11 cellular contexts compared by ENCODE assay signal in the genomic region with DNA sequence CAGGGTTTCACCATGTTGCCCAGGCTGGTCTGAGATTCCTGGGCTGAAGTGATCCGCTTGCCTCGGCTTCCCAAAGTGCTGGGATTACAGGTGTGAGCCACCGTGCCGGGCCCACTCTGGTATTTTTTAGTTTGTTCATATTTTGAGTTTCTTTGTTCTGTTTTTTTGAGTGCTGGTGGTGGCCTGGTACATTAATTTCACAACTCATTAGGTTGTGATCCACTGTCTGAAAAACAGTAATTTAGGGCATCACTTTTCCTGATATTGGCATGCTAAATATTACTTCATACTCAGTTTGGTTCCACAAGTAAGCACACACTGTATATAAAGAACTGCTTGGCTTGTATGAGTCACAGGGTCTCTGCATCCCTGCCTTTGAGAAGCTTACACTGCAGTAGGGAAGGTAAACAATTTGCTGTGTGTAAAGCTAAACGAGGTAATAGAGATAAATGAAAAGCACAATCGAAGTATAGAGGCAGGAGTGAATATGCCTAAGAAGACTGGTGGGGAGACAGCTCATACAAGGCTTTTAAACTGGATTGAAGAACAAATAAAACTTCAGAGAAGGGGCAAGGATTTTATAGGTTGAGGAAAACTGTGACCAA. TPM values are rescaled to one million over a fixed set of nuclear protein-coding genes. Genes with fewer than 3 reads are reported as not detected.
DNase-seq lines count a peak whose midpoint lies in the region; ATAC-seq and TF ChIP-seq lines count a peak whose summit lies in the region.
"Had no signal": no experiment of that assay in that cellular context is flagged by ENCODE, and none has a peak within 500 bp of the region (broad histone marks: within the 10 kb centered on the region; RNA-seq: fewer than 3 reads in every experiment).

No MANE protein-coding gene starts in this region.

- no peaks in the 10 kb centered on the region for H3K9me3 Mint-ChIP-seq in activated naive CD8-positive, alpha-beta T cell (ENCODE audit: low read depth)
- H3K9me3 Mint-ChIP-seq in activated naive CD8-positive, alpha-beta T cell treated with anti-CD3 and anti-CD28 coated beads for 36 hours: no peaks in the 10 kb centered on the region
- H3K9me3 Mint-ChIP-seq: T-cell had no signal

- intact Hi-C loops in mucosa of descending colon (cut with DNase I, micrococcal nuclease) (no loop called here), vagina (cut with DNase I) (no loop called here)

- TF ChIP-seq CTCF in cardiac fibroblast (IDR thresholded peaks at IDR 0.05; ENCODE audit: low read depth, low read length) (no peak), mucosa of descending colon (IDR thresholded peaks at IDR 0.05) (no peak), vagina (IDR thresholded peaks at IDR 0.05) (no peak)

- no peaks in the 10 kb centered on the region for H3K36me3 ChIP-seq in mucosa of descending colon (ENCODE audit: low read depth)
- H3K36me3 ChIP-seq in vagina: no peaks in the 10 kb centered on the region

- DNase-seq in activated naive CD8-positive, alpha-beta T cell treated with anti-CD3 and anti-CD28 coated beads for 36 hours: no peak
- DNase-seq in cardiac fibroblast (ENCODE audit: low read depth in 2 of 2): peak; percentile 51 to 59
- no peak for DNase-seq in mucosa of descending colon
- DNase-seq in vagina (ENCODE audit: extremely low spot score in 2 of 2): no peak
- DNase-seq in kidney glomerular epithelial cell (lab: John Stamatoyannopoulos, UW): no peak
- DNase-seq: T-cell had no signal

- H3K9me3 ChIP-seq in mucosa of descending colon (no peaks in the 10 kb centered on the region), vagina (no peaks in the 10 kb centered on the region)
- H3K9me3 ChIP-seq: ascending aorta had no signal

- H3K4me1 ChIP-seq in mucosa of descending colon (ENCODE audit: low read depth) (peaks cover 5% of the 10 kb centered on the region), vagina (peaks cover 67% of the 10 kb centered on the region)

- H3K4me3 Mint-ChIP-seq in activated naive CD8-positive, alpha-beta T cell: no peak overlapping the region
- H3K4me3 Mint-ChIP-seq in activated naive CD8-positive, alpha-beta T cell treated with anti-CD3 and anti-CD28 coated beads for 36 hours: no peak overlapping the region
- H3K4me3 Mint-ChIP-seq: T-cell had no signal

- no peaks in the 10 kb centered on the region for H3K36me3 Mint-ChIP-seq in activated naive CD8-positive, alpha-beta T cell
- H3K36me3 Mint-ChIP-seq in activated naive CD8-positive, alpha-beta T cell treated with anti-CD3 and anti-CD28 coated beads for 36 hours: peaks cover 1% of the 10 kb centered on the region

- H3K27me3 Mint-ChIP-seq in activated naive CD8-positive, alpha-beta T cell: no peaks in the 10 kb centered on the region
- H3K27me3 Mint-ChIP-seq in activated naive CD8-positive, alpha-beta T cell treated with anti-CD3 and anti-CD28 coated beads for 36 hours: no peaks in the 10 kb centered on the region
- H3K27me3 Mint-ChIP-seq: T-cell had no signal

- no peak for TF ChIP-seq POLR2A in vagina (IDR thresholded peaks at IDR 0.05)

- peak overlapping the region; percentile 16 for H3K27ac Mint-ChIP-seq in activated naive CD8-positive, alpha-beta T cell
- H3K27ac Mint-ChIP-seq in activated naive CD8-positive, alpha-beta T cell treated with anti-CD3 and anti-CD28 coated beads for 36 hours: no peak overlapping the region

- H3K27me3 ChIP-seq in vagina: no peaks in the 10 kb centered on the region
- H3K27me3 ChIP-seq: ascending aorta had no signal

- ATAC-seq in mucosa of descending colon (peak; percentile 73), HG03378 (IDR thresholded peaks at IDR 0.05; ENCODE audit: unreplicated experiment) (no peak), GM18909 (IDR thresholded peaks at IDR 0.05; ENCODE audit: poor library complexity, unreplicated experiment) (no peak)
- ATAC-seq: T-cell had no signal

- H3K4me1 Mint-ChIP-seq in activated naive CD8-positive, alpha-beta T cell (ENCODE audit: low read depth): peaks cover 47% of the 10 kb centered on the region
- peaks cover 40% of the 10 kb centered on the region for H3K4me1 Mint-ChIP-seq in activated naive CD8-positive, alpha-beta T cell treated with anti-CD3 and anti-CD28 coated beads for 36 hours

- peak overlapping the region; percentile 70 for H3K27ac ChIP-seq in vagina
- H3K27ac ChIP-seq: C4-2B had no signal

- H3K4me3 ChIP-seq in cardiac fibroblast (replicated peaks in 1 of 2; ENCODE audit: low read depth in 2 of 2, low read length in 2 of 2): no peak overlapping the region
- no peak overlapping the region for H3K4me3 ChIP-seq in mucosa of descending colon
- no peak overlapping the region for H3K4me3 ChIP-seq in vagina
- H3K4me3 ChIP-seq: ascending aorta had no signal

RNA-seq across cellular contexts. Expression of a gene that starts 7.7 kb away (rescaled TPM):
- total RNA-seq in activated naive CD8-positive, alpha-beta T cell treated with anti-CD3 and anti-CD28 coated beads for 36 hours: 10 to 100 TPM; 25.2 to 27.7 TPM
- total RNA-seq in mucosa of descending colon (10 to 100 TPM; 25.5 to 59.0 (median 34.8) TPM), vagina (50.6 TPM)

Comparison
In these comparisons a context has a peak if more than half of its experiments do, and no peak if none do; other contexts are left out.
1. DNase-seq: peak in cardiac fibroblast (2 of 2); none in activated naive CD8-positive, alpha-beta T cell treated with anti-CD3 and anti-CD28 coated beads for 36 hours (single experiment), mucosa of descending colon (0 of 3), vagina (0 of 2) and kidney glomerular epithelial cell (single experiment).